22 cellular contexts compared by ENCODE assay signal in the genomic region with DNA sequence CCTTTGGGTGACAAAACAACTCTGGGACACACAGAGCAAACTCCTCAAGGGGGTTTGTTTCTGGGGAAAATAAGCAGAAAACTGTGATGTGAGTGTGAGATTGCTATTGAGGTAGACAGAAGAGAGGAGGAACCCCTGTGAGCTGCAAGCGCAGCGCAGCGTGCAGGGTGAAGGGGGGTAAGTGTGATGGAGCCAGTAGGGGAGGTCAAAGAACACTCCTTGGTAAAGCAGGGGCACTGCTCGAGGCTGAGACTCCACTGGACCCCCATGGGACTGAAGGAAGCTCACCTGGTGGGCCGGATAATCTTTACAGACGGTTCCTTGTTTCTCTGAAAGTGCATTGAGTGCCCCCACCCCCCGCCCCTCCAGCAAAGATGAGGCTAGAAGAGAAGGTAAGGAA. TPM values are rescaled to one million over a fixed set of nuclear protein-coding genes. Genes with fewer than 3 reads are reported as not detected.
DNase-seq lines count a peak whose midpoint lies in the region; ATAC-seq and TF ChIP-seq lines count a peak whose summit lies in the region.
"Had no signal": no experiment of that assay in that cellular context is flagged by ENCODE, and none has a peak within 500 bp of the region (broad histone marks: within the 10 kb centered on the region; RNA-seq: fewer than 3 reads in every experiment).

No MANE protein-coding gene starts in this region.

- H3K4me1 ChIP-seq in BLaER1: peaks cover 95% of the 10 kb centered on the region
- H3K4me1 ChIP-seq in right cardiac atrium (ENCODE audit: control insufficient read depth, insufficient read depth, low read length): peaks cover 31% of the 10 kb centered on the region
- peaks cover 70% of the 10 kb centered on the region for H3K4me1 ChIP-seq in rectal smooth muscle tissue (ENCODE audit: control insufficient read depth, insufficient read depth, low read length)
- H3K4me1 ChIP-seq in BE2C: peaks cover 25% of the 10 kb centered on the region

- POLR2A ChIA-PET in RWPE1 (lab: Yijun Ruan, JAX; ENCODE audit: low non-redundant PET): interaction anchor here (0.6 kb wide), 1 partner anchor 272 kb away, joined by 4 read pairs; no protein-coding TSS in a partner anchor

- ATAC-seq in right cardiac atrium (no peak), HG03520 (IDR thresholded peaks at IDR 0.05; ENCODE audit: unreplicated experiment) (no peak), HG03521 (IDR thresholded peaks at IDR 0.05; ENCODE audit: unreplicated experiment) (no peak)
- ATAC-seq: GM12878; stimulated activated effector memory CD8-positive, alpha-beta T cell treated with anti-CD3 and anti-CD28 coated beads, Interleukin-12 subunit alpha, Interleukin-12 subunit beta, amount 100 ng/mL, for 72 hours had no signal

- H3K27me3 ChIP-seq in BLaER1 (peaks cover under 1% of the 10 kb centered on the region; the same call in 1 of the 2 replicates), right cardiac atrium (ENCODE audit: control insufficient read depth, insufficient read depth) (no peaks in the 10 kb centered on the region), rectal smooth muscle tissue (ENCODE audit: control insufficient read depth, insufficient read depth, low read length) (no peaks in the 10 kb centered on the region), BE2C (no peaks in the 10 kb centered on the region)
- H3K27me3 ChIP-seq: MG63, right lobe of liver had no signal

- H3K9me3 ChIP-seq in BLaER1: no peaks in the 10 kb centered on the region
- H3K9me3 ChIP-seq in right cardiac atrium (ENCODE audit: control insufficient read depth, low read length): no peaks in the 10 kb centered on the region
- H3K9me3 ChIP-seq in BE2C: no peaks in the 10 kb centered on the region
- H3K9me3 ChIP-seq: MG63, right lobe of liver had no signal

- H3K4me3 ChIP-seq in BLaER1 (no peak overlapping the region), right cardiac atrium (ENCODE audit: low read length) (no peak overlapping the region), rectal smooth muscle tissue (ENCODE audit: low read length) (no peak overlapping the region), BE2C (ENCODE audit: low read depth, low read length) (no peak overlapping the region)
- H3K4me3 ChIP-seq: GM12878, MG63, right lobe of liver had no signal

- H3K27ac ChIP-seq in BLaER1 (no peak overlapping the region; the same call in 1 of the 2 replicates), RWPE1 (peak overlapping the region; percentile 32; the same call in 1 of the 2 replicates), right cardiac atrium (ENCODE audit: low read length) (peak overlapping the region; percentile 69), rectal smooth muscle tissue (ENCODE audit: low read depth, low read length) (peak overlapping the region; percentile 98)
- H3K27ac ChIP-seq: right lobe of liver had no signal

- no peaks in the 10 kb centered on the region for H4K20me1 ChIP-seq in BLaER1

- CTCF ChIA-PET in RWPE1 (lab: Yijun Ruan, JAX): no interaction called here

- no peak overlapping the region for H3K9ac ChIP-seq in BLaER1
- H3K9ac ChIP-seq in rectal smooth muscle tissue (ENCODE audit: low read length): no peak overlapping the region

- H3K36me3 ChIP-seq in BLaER1: no peaks in the 10 kb centered on the region
- peaks cover 4% of the 10 kb centered on the region for H3K36me3 ChIP-seq in rectal smooth muscle tissue (ENCODE audit: control insufficient read depth, insufficient read depth, low read length)
- H3K36me3 ChIP-seq in BE2C: peaks cover 5% of the 10 kb centered on the region; the same call in 1 of the 2 replicates
- H3K36me3 ChIP-seq: MG63, right lobe of liver had no signal

- DNase-seq in RWPE1 (ENCODE audit: low spot score): no peak
- DNase-seq in right cardiac atrium: peak in 1 of 3 donors; percentile 46
- DNase-seq in BE2C: no peak
- DNase-seq in OCI-M1 (lab: John Stamatoyannopoulos, UW): no peak
- DNase-seq: activated CD4-positive, CD25-positive, alpha-beta regulatory T cell treated with anti-CD3 and anti-CD28 coated beads, Interleukin-2, amount 50 U/mL, for 72 hours; activated naive CD8-positive, alpha-beta T cell treated with anti-CD3 and anti-CD28 coated beads for 36 hours; CD4-positive, CD25-positive, alpha-beta regulatory T cell; dermis blood vessel endothelial cell; HCEC 1CT; MG63; NCI-H1694 treated with DMSO at 0.1 percent for 48 hours; NCI-H2227 treated with DMSO at 0.1 percent for 48 hours; NCI-H82; right lobe of liver had no signal

- 89% methylated on average over 7 of the region's 7 CpGs for WGBS in right cardiac atrium

- no peak for TF ChIP-seq CTCF in RWPE1 (conservative IDR thresholded peaks at IDR 0.05; ENCODE audit: low read depth)
- no peak for TF ChIP-seq CTCF in BE2C (IDR thresholded peaks at IDR 0.05; ENCODE audit: low read depth, low read length)

- intact Hi-C loops in right cardiac atrium (cut with DNase I): no loop called here

- peak overlapping the region; percentile 97 for H3K4me2 ChIP-seq in BLaER1

RNA-seq across cellular contexts. Expression of a gene that starts 7.5 kb away (rescaled TPM):
- 100 to 1,000 TPM in 1 of 4 donors, 10 to 100 TPM in 3; 72.6 to 115 (median 74.1) TPM for total RNA-seq in right cardiac atrium
- polyA plus RNA-seq in right cardiac atrium: 47.3 TPM
- 51.0 TPM for polyA plus RNA-seq in BE2C (2012; ENCODE audit: insufficient read depth, insufficient read length, low read depth)

RNA-seq across cellular contexts. Expression of a gene that starts 9.7 kb away (rescaled TPM):
- total RNA-seq in right cardiac atrium: 100 to 1,000 TPM in 3 of 4 donors, 10 to 100 TPM in 1; 71.9 to 144 (median 131) TPM
- polyA plus RNA-seq in right cardiac atrium: 99.7 TPM
- polyA plus RNA-seq in BE2C (2012; ENCODE audit: insufficient read depth, insufficient read length, low read depth): 6.5 TPM

RNA-seq across cellular contexts. Expression of a gene that starts 19.8 kb away (rescaled TPM):
- not detected for total RNA-seq in right cardiac atrium
- polyA plus RNA-seq in right cardiac atrium: not detected
- not detected for polyA plus RNA-seq in BE2C (2012; ENCODE audit: insufficient read depth, insufficient read length, low read depth)
- total RNA-seq: activated naive CD8-positive, alpha-beta T cell treated with anti-CD3 and anti-CD28 coated beads for 36 hours; CD4-positive, CD25-positive, alpha-beta regulatory T cell; dermis blood vessel endothelial cell; fibroblast of villous mesenchyme; GM12878; right lobe of liver; ureter had no signal
- polyA plus RNA-seq: CD4-positive, CD25-positive, alpha-beta regulatory T cell; GM12878 had no signal

RNA-seq across cellular contexts. Expression of a gene that starts 23.3 kb away (rescaled TPM):
- total RNA-seq in right cardiac atrium: 10 to 100 TPM; 11.5 to 28.9 (median 21.7) TPM
- 18.5 TPM for polyA plus RNA-seq in right cardiac atrium
- polyA plus RNA-seq in BE2C (2012; ENCODE audit: insufficient read depth, insufficient read length, low read depth): 30.8 TPM

RNA-seq across cellular contexts. Expression of a gene that starts 27.0 kb away (rescaled TPM):
- 1 to 10 TPM in 2 of 4 donors, under 1 TPM in 2; 0.85 to 4.6 (median 0.97) TPM for total RNA-seq in right cardiac atrium
- polyA plus RNA-seq in right cardiac atrium: 2.4 TPM
- polyA plus RNA-seq in BE2C (2012; ENCODE audit: insufficient read depth, insufficient read length, low read depth): 10.1 TPM
- total RNA-seq: GM12878 had no signal
